ENCODE assay signal across 2 cellular contexts in the genomic region with DNA sequence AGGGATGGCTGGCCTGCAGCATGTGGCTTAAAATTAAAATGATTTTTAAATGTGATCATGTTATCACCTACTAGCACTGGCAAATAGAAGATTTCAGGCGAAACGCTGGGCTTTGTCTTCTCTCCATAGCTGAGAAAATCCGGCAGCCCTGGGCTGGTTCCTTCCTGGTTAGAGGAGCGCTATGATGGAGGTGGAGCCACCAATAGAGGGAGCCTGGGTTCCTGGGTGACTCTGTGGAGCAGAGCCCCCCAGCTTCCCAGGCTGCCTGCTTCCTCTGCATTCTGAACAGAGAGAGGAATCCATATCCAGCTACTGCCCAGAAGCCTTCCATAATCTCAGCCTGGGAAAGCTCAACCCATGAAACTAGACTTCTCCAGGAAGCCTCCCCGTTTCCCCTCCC.
A peak's percentile ranks its signal among the peaks of the same experiment; 100 is the strongest.
TF ChIP-seq lines count a peak whose summit lies in the region.

No MANE protein-coding gene starts in this region.

TF ChIP-seq in K562, 482 proteins besides CTCF, POLR2A, EP300 and RAD21:
- TF ChIP-seq, protein P1, sequence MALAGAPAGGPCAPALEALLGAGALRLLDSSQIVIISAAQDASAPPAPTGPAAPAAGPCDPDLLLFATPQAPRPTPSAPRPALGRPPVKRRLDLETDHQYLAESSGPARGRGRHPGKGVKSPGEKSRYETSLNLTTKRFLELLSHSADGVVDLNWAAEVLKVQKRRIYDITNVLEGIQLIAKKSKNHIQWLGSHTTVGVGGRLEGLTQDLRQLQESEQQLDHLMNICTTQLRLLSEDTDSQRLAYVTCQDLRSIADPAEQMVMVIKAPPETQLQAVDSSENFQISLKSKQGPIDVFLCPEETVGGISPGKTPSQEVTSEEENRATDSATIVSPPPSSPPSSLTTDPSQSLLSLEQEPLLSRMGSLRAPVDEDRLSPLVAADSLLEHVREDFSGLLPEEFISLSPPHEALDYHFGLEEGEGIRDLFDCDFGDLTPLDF (CRISPR knock-in tag; IDR thresholded peaks at IDR 0.05), result no peak
- TF ChIP-seq, protein P2, sequence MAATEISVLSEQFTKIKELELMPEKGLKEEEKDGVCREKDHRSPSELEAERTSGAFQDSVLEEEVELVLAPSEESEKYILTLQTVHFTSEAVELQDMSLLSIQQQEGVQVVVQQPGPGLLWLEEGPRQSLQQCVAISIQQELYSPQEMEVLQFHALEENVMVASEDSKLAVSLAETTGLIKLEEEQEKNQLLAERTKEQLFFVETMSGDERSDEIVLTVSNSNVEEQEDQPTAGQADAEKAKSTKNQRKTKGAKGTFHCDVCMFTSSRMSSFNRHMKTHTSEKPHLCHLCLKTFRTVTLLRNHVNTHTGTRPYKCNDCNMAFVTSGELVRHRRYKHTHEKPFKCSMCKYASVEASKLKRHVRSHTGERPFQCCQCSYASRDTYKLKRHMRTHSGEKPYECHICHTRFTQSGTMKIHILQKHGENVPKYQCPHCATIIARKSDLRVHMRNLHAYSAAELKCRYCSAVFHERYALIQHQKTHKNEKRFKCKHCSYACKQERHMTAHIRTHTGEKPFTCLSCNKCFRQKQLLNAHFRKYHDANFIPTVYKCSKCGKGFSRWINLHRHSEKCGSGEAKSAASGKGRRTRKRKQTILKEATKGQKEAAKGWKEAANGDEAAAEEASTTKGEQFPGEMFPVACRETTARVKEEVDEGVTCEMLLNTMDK (IDR thresholded peaks at IDR 0.05; ENCODE audit: borderline replicate concordance, insufficient read depth, low read depth, low read length, poor library complexity, severe bottlenecking), result peak; percentile 49

TF ChIP-seq in HEK293T, 16 proteins besides CTCF, POLR2A, EP300 and RAD21:
- TF ChIP-seq LEF1 (IDR thresholded peaks at IDR 0.05; ENCODE audit: borderline replicate concordance), result no peak
- no peak for TF ChIP-seq ZNF384 (IDR thresholded peaks at IDR 0.05)
- no peak for TF ChIP-seq SUZ12 (IDR thresholded peaks at IDR 0.05)
- no peak for TF ChIP-seq FOXA1 (IDR thresholded peaks at IDR 0.05)
- no peak for TF ChIP-seq TARDBP (IDR thresholded peaks at IDR 0.05)
- TF ChIP-seq HDGF (IDR thresholded peaks at IDR 0.05; ENCODE audit: borderline replicate concordance), result no peak
- TF ChIP-seq L3MBTL2 (conservative IDR thresholded peaks at IDR 0.05), result no peak
- no peak for TF ChIP-seq BHLHE40 (IDR thresholded peaks at IDR 0.05; ENCODE audit: borderline replicate concordance)
- no peak for TF ChIP-seq FOXK2 (IDR thresholded peaks at IDR 0.05)
- TF ChIP-seq NFRKB (IDR thresholded peaks at IDR 0.05), result no peak
- TF ChIP-seq, protein P3, sequence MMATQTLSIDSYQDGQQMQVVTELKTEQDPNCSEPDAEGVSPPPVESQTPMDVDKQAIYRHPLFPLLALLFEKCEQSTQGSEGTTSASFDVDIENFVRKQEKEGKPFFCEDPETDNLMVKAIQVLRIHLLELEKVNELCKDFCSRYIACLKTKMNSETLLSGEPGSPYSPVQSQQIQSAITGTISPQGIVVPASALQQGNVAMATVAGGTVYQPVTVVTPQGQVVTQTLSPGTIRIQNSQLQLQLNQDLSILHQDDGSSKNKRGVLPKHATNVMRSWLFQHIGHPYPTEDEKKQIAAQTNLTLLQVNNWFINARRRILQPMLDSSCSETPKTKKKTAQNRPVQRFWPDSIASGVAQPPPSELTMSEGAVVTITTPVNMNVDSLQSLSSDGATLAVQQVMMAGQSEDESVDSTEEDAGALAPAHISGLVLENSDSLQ (IDR thresholded peaks at IDR 0.05), result no peak
- TF ChIP-seq ELF4 (IDR thresholded peaks at IDR 0.05), result no peak
- no peak for TF ChIP-seq FOXM1 (IDR thresholded peaks at IDR 0.05; ENCODE audit: borderline replicate concordance)
- TF ChIP-seq CTBP1 (IDR thresholded peaks at IDR 0.05; ENCODE audit: borderline replicate concordance), result no peak
- TF ChIP-seq SP1 (IDR thresholded peaks at IDR 0.05), result no peak
- TF ChIP-seq ARNT (IDR thresholded peaks at IDR 0.05), result no peak
